Comparison of ENCODE assay signal across 19 cellular contexts in genomic region chr10:122427280-122427679, GRCh38. TPM values are rescaled to one million over a fixed set of nuclear protein-coding genes. Genes with fewer than 3 reads are reported as not detected.
DNase-seq lines count a peak whose midpoint lies in the region; ATAC-seq and TF ChIP-seq lines count a peak whose summit lies in the region.
"Had no signal": no experiment of that assay in that cellular context is flagged by ENCODE, and none has a peak within 500 bp of the region (broad histone marks: within the 10 kb centered on the region; RNA-seq: fewer than 3 reads in every experiment).

No MANE protein-coding gene starts in this region.

- H3K79me2 ChIP-seq in OCI-LY3 (ENCODE audit: low read length) (no peaks in the 10 kb centered on the region), neural progenitor cell (ENCODE audit: low read depth) (no peaks in the 10 kb centered on the region)

- H3K9ac ChIP-seq in OCI-LY3 (ENCODE audit: low read length), result no peak overlapping the region
- H3K9ac ChIP-seq in neural progenitor cell, result no peak overlapping the region

- H3K4me3 ChIP-seq in OCI-LY3 (ENCODE audit: low read length), result no peak overlapping the region
- H3K4me3 ChIP-seq in neural progenitor cell, result no peak overlapping the region
- H3K4me3 ChIP-seq: SJCRH30 had no signal

- peak overlapping the region; percentile 29 for H3K4me2 ChIP-seq in OCI-LY3 (ENCODE audit: low read length)
- H3K4me2 ChIP-seq in neural progenitor cell, result no peak overlapping the region

- H3K27ac Mint-ChIP-seq in activated T-cell treated with anti-CD3 and anti-CD28 coated beads, Interleukin-2, amount 50 U/mL, for 72 hours, result peak overlapping the region; percentile 11
- H3K27ac Mint-ChIP-seq in endothelial cell (ENCODE audit: unreplicated experiment), result peak overlapping the region; percentile 85
- no peak overlapping the region for H3K27ac Mint-ChIP-seq in neural progenitor cell
- H3K27ac Mint-ChIP-seq: CD14-positive monocyte had no signal

- H2AFZ ChIP-seq in OCI-LY3 (ENCODE audit: low read depth, low read length) (no peak overlapping the region), neural progenitor cell (replicated peaks) (no peak overlapping the region)

- H3K27me3 ChIP-seq in OCI-LY3 (ENCODE audit: low read depth, low read length) (no peaks in the 10 kb centered on the region), neural progenitor cell (no peaks in the 10 kb centered on the region)
- H3K27me3 ChIP-seq: SJCRH30 had no signal

- no peaks in the 10 kb centered on the region for H3F3A ChIP-seq in neural progenitor cell (ENCODE audit: low read depth)

- H3K36me3 ChIP-seq in OCI-LY3 (replicated peaks; ENCODE audit: low read depth, low read length), result no peaks in the 10 kb centered on the region
- peaks cover 11% of the 10 kb centered on the region for H3K36me3 ChIP-seq in neural progenitor cell

- DNase-seq in activated T-cell treated with anti-CD3 and anti-CD28 coated beads, Interleukin-2, amount 50 U/mL, for 72 hours, result no peak
- DNase-seq in activated T-cell treated with anti-CD3 and anti-CD28 coated beads for 4 hours (no peak), endothelial cell (ENCODE audit: low spot score) (no peak), neural progenitor cell (ENCODE audit: low spot score) (no peak), GM13976 (ENCODE audit: low spot score) (no peak), NCI-H1092 treated with DMSO at 0.1 percent for 48 hours (lab: John Stamatoyannopoulos, UW) (no peak)
- DNase-seq: DND-41; GDM1; NCI-H1436 treated with DMSO at 0.1 percent for 48 hours; NCI-H2081; NCI-H226; NCI-H69; NK-92 treated with Interleukin-12 subunit alpha and Interleukin-12 subunit beta, amount 100 ng/mL, for 24 hours; SJCRH30 had no signal

- H3K9me3 ChIP-seq in OCI-LY3 (ENCODE audit: insufficient read depth, low read length) (no peaks in the 10 kb centered on the region), neural progenitor cell (ENCODE audit: low read depth) (no peaks in the 10 kb centered on the region)
- H3K9me3 ChIP-seq: SJCRH30 had no signal

- H4K20me1 ChIP-seq in OCI-LY3 (ENCODE audit: insufficient read depth, low read length), result no peaks in the 10 kb centered on the region
- H4K20me1 ChIP-seq in neural progenitor cell (ENCODE audit: low read depth), result no peaks in the 10 kb centered on the region

- H3K4me1 Mint-ChIP-seq in activated T-cell treated with anti-CD3 and anti-CD28 coated beads, Interleukin-2, amount 50 U/mL, for 72 hours (ENCODE audit: low read depth), result peaks cover 10% of the 10 kb centered on the region
- peaks cover 13% of the 10 kb centered on the region for H3K4me1 Mint-ChIP-seq in endothelial cell (ENCODE audit: unreplicated experiment)
- H3K4me1 Mint-ChIP-seq in neural progenitor cell, result peaks cover 4% of the 10 kb centered on the region

- peaks cover 24% of the 10 kb centered on the region for H3K4me1 ChIP-seq in OCI-LY3 (ENCODE audit: low read length)
- peaks cover 4% of the 10 kb centered on the region for H3K4me1 ChIP-seq in neural progenitor cell
- H3K4me1 ChIP-seq: SJCRH30 had no signal

- ATAC-seq in activated T-cell treated with anti-CD3 and anti-CD28 coated beads, Interleukin-2, amount 50 U/mL, for 72 hours (replicated peaks in 1 of 2), result no peak
- ATAC-seq in HG03469 (IDR thresholded peaks at IDR 0.05; ENCODE audit: unreplicated experiment), result no peak

- H3K4me3 Mint-ChIP-seq in activated T-cell treated with anti-CD3 and anti-CD28 coated beads, Interleukin-2, amount 50 U/mL, for 72 hours, result no peak overlapping the region
- no peak overlapping the region for H3K4me3 Mint-ChIP-seq in endothelial cell (ENCODE audit: unreplicated experiment)
- H3K4me3 Mint-ChIP-seq in neural progenitor cell, result no peak overlapping the region
- H3K4me3 Mint-ChIP-seq: CD14-positive monocyte had no signal

- H3K27me3 Mint-ChIP-seq in activated T-cell treated with anti-CD3 and anti-CD28 coated beads, Interleukin-2, amount 50 U/mL, for 72 hours (ENCODE audit: low read depth), result no peaks in the 10 kb centered on the region
- H3K27me3 Mint-ChIP-seq in endothelial cell (ENCODE audit: unreplicated experiment), result peaks cover 3% of the 10 kb centered on the region
- no peaks in the 10 kb centered on the region for H3K27me3 Mint-ChIP-seq in neural progenitor cell (ENCODE audit: insufficient read depth, low read depth)

- H3K9me3 Mint-ChIP-seq in activated T-cell treated with anti-CD3 and anti-CD28 coated beads, Interleukin-2, amount 50 U/mL, for 72 hours, result no peaks in the 10 kb centered on the region
- H3K9me3 Mint-ChIP-seq in endothelial cell (ENCODE audit: unreplicated experiment), result no peaks in the 10 kb centered on the region
- H3K9me3 Mint-ChIP-seq in neural progenitor cell, result no peaks in the 10 kb centered on the region
- H3K9me3 Mint-ChIP-seq: CD14-positive monocyte had no signal

- in situ Hi-C loops in GM13976 (cut with MboI; ENCODE audit: low sequenced_read_pairs, unreplicated experiment), result no loop called here

- peaks cover 0 to 7% of the 10 kb centered on the region in 2 donors for H3K36me3 Mint-ChIP-seq in activated T-cell treated with anti-CD3 and anti-CD28 coated beads, Interleukin-2, amount 50 U/mL, for 72 hours (ENCODE audit: insufficient read depth in 2 of 2)
- H3K36me3 Mint-ChIP-seq in endothelial cell (ENCODE audit: low read depth, unreplicated experiment), result peaks cover 9% of the 10 kb centered on the region
- peaks cover 2% of the 10 kb centered on the region for H3K36me3 Mint-ChIP-seq in neural progenitor cell

- no peak for TF ChIP-seq CTCF in OCI-LY3 (IDR thresholded peaks at IDR 0.05; ENCODE audit: low read depth, low read length)
- TF ChIP-seq CTCF in endothelial cell (IDR thresholded peaks at IDR 0.05; ENCODE audit: unreplicated experiment), result no peak
- no peak for TF ChIP-seq CTCF in neural progenitor cell (IDR thresholded peaks at IDR 0.05)
- TF ChIP-seq CTCF in GM13976 (IDR thresholded peaks at IDR 0.05; ENCODE audit: borderline replicate concordance, control extremely low read depth, extremely low read depth, insufficient read depth, missing control alignments), result no peak

- H3K27ac ChIP-seq in OCI-LY3 (ENCODE audit: low read length) (peak overlapping the region; percentile 38), neural progenitor cell (peak overlapping the region; percentile 1)
- H3K27ac ChIP-seq: RWPE1, SJCRH30 had no signal

RNA-seq across cellular contexts. Expression of gene ARMS2, which starts 27.2 kb away (rescaled TPM):
- not detected for total RNA-seq in activated T-cell treated with anti-CD3 and anti-CD28 coated beads, Interleukin-2, amount 50 U/mL, for 72 hours
- total RNA-seq in endothelial cell (ENCODE audit: unreplicated experiment) (not detected), neural progenitor cell (ENCODE audit: low replicate concordance) (not detected in 2 replicates)
- total RNA-seq: A172, SJCRH30 had no signal

RNA-seq across cellular contexts. Expression of gene HTRA1, which starts 34.1 kb away (rescaled TPM):
- total RNA-seq in activated T-cell treated with anti-CD3 and anti-CD28 coated beads, Interleukin-2, amount 50 U/mL, for 72 hours, result not detected
- total RNA-seq in endothelial cell (ENCODE audit: unreplicated experiment) (72.3 TPM), neural progenitor cell (ENCODE audit: low replicate concordance) (12.2 and 17.0 TPM in 2 replicates)

RNA-seq across cellular contexts. Expression of gene PLEKHA1, which starts 52.8 kb away (rescaled TPM):
- 10 to 100 TPM in 1 of 2 donors, 1 to 10 TPM in 1; 8.7 to 14.8 TPM for total RNA-seq in activated T-cell treated with anti-CD3 and anti-CD28 coated beads, Interleukin-2, amount 50 U/mL, for 72 hours
- total RNA-seq in endothelial cell (ENCODE audit: unreplicated experiment) (38.2 TPM), neural progenitor cell (ENCODE audit: low replicate concordance) (70.2 and 79.1 TPM in 2 replicates)

Comparison
In these comparisons a context has a peak if more than half of its experiments do, and no peak if none do; other contexts are left out.
1. RNA of gene HTRA1, which starts 34.1 kb away (total RNA-seq): 72.3 TPM in endothelial cell (single experiment) and 12.2 to 17.0 TPM in neural progenitor cell; not detected in activated T-cell treated with anti-CD3 and anti-CD28 coated beads, Interleukin-2, amount 50 U/mL, for 72 hours; every median in the first group is over 10 times any median in the second.